ENCODE assay signal across 24 cellular contexts in genomic region chr17:21298983-21299519, GRCh38.
"Had no signal": no experiment of that assay in that cellular context is flagged by ENCODE, and none has a peak within 500 bp of the region (broad histone marks: within the 10 kb centered on the region; RNA-seq: fewer than 3 reads in every experiment).

No MANE protein-coding gene starts in this region.

- H3K27me3 ChIP-seq: brain microvascular endothelial cell, gastrocnemius medialis, tibial nerve had no signal

- H3K27me3 Mint-ChIP-seq: effector memory CD8-positive, alpha-beta T cell; naive B cell had no signal

- H3K4me3 Mint-ChIP-seq: effector memory CD8-positive, alpha-beta T cell; mesothelial cell of epicardium; naive B cell; nephron progenitor cell; T-helper 1 cell treated with Interleukin-12 subunit alpha and Interleukin-12 subunit beta and Interleukin-4 antibody, amounts not matched to agents 30 μg/mL and 1 μg/mL, for 36 hours had no signal

- DNase-seq: activated CD4-positive, alpha-beta T cell treated with anti-CD3 and anti-CD28 coated beads for 4 hours; activated CD4-positive, alpha-beta T cell treated with anti-CD3 and anti-CD28 coated beads, Interleukin-2, amount 50 U/mL, for 4 hours; activated effector memory CD4-positive, alpha-beta T cell treated with Interleukin-2 at 50 U/mL for 16 hours; activated naive CD4-positive, alpha-beta T cell treated with anti-CD3 and anti-CD28 coated beads, Interleukin-2, amount 50 U/mL, for 16 hours; amniotic stem cell; brain microvascular endothelial cell; cortex of kidney; effector memory CD8-positive, alpha-beta T cell; erythroblast; gastrocnemius medialis; glutamatergic neuron; left colon; naive B cell; nephron progenitor cell; psoas muscle; stimulated activated CD4-positive, alpha-beta T cell treated with anti-CD3 and anti-CD28 coated beads, Interleukin-2, amount 100 ng/mL, for 24 hours; stimulated activated naive CD4-positive, alpha-beta T cell treated with Interleukin-2 at 50 U/mL for 16 hours; T-helper 9 cell had no signal

- H2AFZ ChIP-seq: parathyroid adenoma had no signal

- H3K4me1 ChIP-seq: parathyroid adenoma had no signal

- H3K4me1 Mint-ChIP-seq: mesothelial cell of epicardium, nephron progenitor cell had no signal

- H3K9ac ChIP-seq: parathyroid adenoma had no signal

- H3K9me3 ChIP-seq: gastrocnemius medialis, psoas muscle, tibial nerve had no signal

- H3K4me3 ChIP-seq: gastrocnemius medialis, psoas muscle, smooth muscle cell, tibial nerve had no signal

- H3K79me2 ChIP-seq: parathyroid adenoma had no signal

- ATAC-seq: effector memory CD8-positive, alpha-beta T cell; left colon; psoas muscle had no signal

- H3K27ac Mint-ChIP-seq: mesothelial cell of epicardium; nephron progenitor cell; T-helper 1 cell treated with Interleukin-12 subunit alpha and Interleukin-12 subunit beta and Interleukin-4 antibody, amounts not matched to agents 30 μg/mL and 1 μg/mL, for 36 hours had no signal

- H3K27ac ChIP-seq: brain microvascular endothelial cell, parathyroid adenoma, psoas muscle, tibial nerve, VCaP had no signal

- H3K4me2 ChIP-seq: smooth muscle cell had no signal
